In genomic region chr12:1584326-1584725, GRCh38 we compare ENCODE assay signal across 24 cellular contexts.
"Had no signal": no experiment of that assay in that cellular context is flagged by ENCODE, and none has a peak within 500 bp of the region (broad histone marks: within the 10 kb centered on the region; RNA-seq: fewer than 3 reads in every experiment).

No MANE protein-coding gene starts in this region.

- H3K4me1 ChIP-seq: upper lobe of right lung had no signal

- H3K27me3 ChIP-seq: dorsolateral prefrontal cortex, esophagus squamous epithelium, neutrophil, spleen, tibial artery, upper lobe of right lung, vagina had no signal

- H3K4me3 ChIP-seq: esophagus squamous epithelium, lung, psoas muscle, spleen, tibial artery, upper lobe of right lung, vagina had no signal

- H3K27ac ChIP-seq: esophagus squamous epithelium, neutrophil, psoas muscle, spleen, tibial artery, upper lobe of right lung, vagina had no signal

- H3K27me3 Mint-ChIP-seq: effector memory CD8-positive, alpha-beta T cell; natural killer cell treated with Interleukin-12 subunit alpha and Interleukin-12 subunit beta and Interleukin-15 and Interleukin-18, amount 100 ng/mL, for 72 hours; stimulated activated memory B cell treated with anti-CD40 and anti-IgM and Interleukin-4, amounts not matched to agents 10 μg/mL and 1 μg/mL and 100 μg/mL, for 72 hours; stimulated activated naive CD8-positive, alpha-beta T cell treated with anti-CD3 and anti-CD28 coated beads, Interleukin-15, Interleukin-2, amounts not matched to agents 100 ng/mL and 50 ng/mL, for 24 hours had no signal

- H3K9me3 ChIP-seq: esophagus squamous epithelium, neutrophil, psoas muscle, spleen, tibial artery, upper lobe of right lung, vagina had no signal

- H3K27ac Mint-ChIP-seq: natural killer cell treated with Interleukin-12 subunit alpha and Interleukin-12 subunit beta and Interleukin-15 and Interleukin-18, amount 100 ng/mL, for 72 hours; stimulated activated naive CD8-positive, alpha-beta T cell treated with anti-CD3 and anti-CD28 coated beads, Interleukin-15, Interleukin-2, amounts not matched to agents 100 ng/mL and 50 ng/mL, for 24 hours had no signal

- ATAC-seq: stimulated activated memory B cell treated with anti-CD40 and anti-IgM and Interleukin-4, amounts not matched to agents 10 μg/mL and 1 μg/mL and 100 μg/mL, for 72 hours; upper lobe of right lung had no signal

- H3K4me3 Mint-ChIP-seq: effector memory CD8-positive, alpha-beta T cell; natural killer cell treated with Interleukin-12 subunit alpha and Interleukin-12 subunit beta and Interleukin-15 and Interleukin-18, amount 100 ng/mL, for 72 hours; stimulated activated memory B cell treated with anti-CD40 and anti-IgM and Interleukin-4, amounts not matched to agents 10 μg/mL and 1 μg/mL and 100 μg/mL, for 72 hours; stimulated activated naive CD8-positive, alpha-beta T cell treated with anti-CD3 and anti-CD28 coated beads, Interleukin-15, Interleukin-2, amounts not matched to agents 100 ng/mL and 50 ng/mL, for 24 hours had no signal

- H3K36me3 ChIP-seq: neutrophil, tibial artery, upper lobe of right lung, vagina had no signal

- H3K9me3 Mint-ChIP-seq: effector memory CD8-positive, alpha-beta T cell; natural killer cell treated with Interleukin-12 subunit alpha and Interleukin-12 subunit beta and Interleukin-15 and Interleukin-18, amount 100 ng/mL, for 72 hours; stimulated activated memory B cell treated with anti-CD40 and anti-IgM and Interleukin-4, amounts not matched to agents 10 μg/mL and 1 μg/mL and 100 μg/mL, for 72 hours; stimulated activated naive CD8-positive, alpha-beta T cell treated with anti-CD3 and anti-CD28 coated beads, Interleukin-15, Interleukin-2, amounts not matched to agents 100 ng/mL and 50 ng/mL, for 24 hours had no signal

- H3K36me3 Mint-ChIP-seq: natural killer cell treated with Interleukin-12 subunit alpha and Interleukin-12 subunit beta and Interleukin-15 and Interleukin-18, amount 100 ng/mL, for 72 hours; stimulated activated memory B cell treated with anti-CD40 and anti-IgM and Interleukin-4, amounts not matched to agents 10 μg/mL and 1 μg/mL and 100 μg/mL, for 72 hours had no signal

- DNase-seq: cortex of kidney; dorsolateral prefrontal cortex; effector memory CD8-positive, alpha-beta T cell; esophagus squamous epithelium; foreskin fibroblast; head of caudate nucleus; hippocampal formation; left colon; left ventricle myocardium superior; mesenchymal stem cell; midbrain; psoas muscle; spleen; stimulated activated CD4-positive, alpha-beta T cell treated with anti-CD3 and anti-CD28 coated beads, Interleukin-15, amount 100 ng/mL, for 24 hours; stimulated activated CD4-positive, alpha-beta T cell treated with anti-CD3 and anti-CD28 coated beads, Interleukin-1b, Interleukin-23, amount 100 ng/mL, for 48 hours; stimulated activated CD4-positive, alpha-beta T cell treated with anti-CD3 and anti-CD28 coated beads, Interleukin-4, amount 100 ng/mL, for 24 hours; tibial artery; upper lobe of right lung had no signal
